1 cellular context compared by ENCODE assay signal in genomic region chr21:31218830-31219608, GRCh38.
TF ChIP-seq lines count a peak whose summit lies in the region.

No MANE protein-coding gene starts in this region.

TF ChIP-seq in HEK293, 187 proteins besides CTCF, POLR2A, EP300 and RAD21 (continued from another document):
- TF ChIP-seq ZNF521 (tag by site-specific recombination; IDR thresholded peaks at IDR 0.05) = no peak
